Comparison of ENCODE assay signal across 1 cellular context in the genomic region with DNA sequence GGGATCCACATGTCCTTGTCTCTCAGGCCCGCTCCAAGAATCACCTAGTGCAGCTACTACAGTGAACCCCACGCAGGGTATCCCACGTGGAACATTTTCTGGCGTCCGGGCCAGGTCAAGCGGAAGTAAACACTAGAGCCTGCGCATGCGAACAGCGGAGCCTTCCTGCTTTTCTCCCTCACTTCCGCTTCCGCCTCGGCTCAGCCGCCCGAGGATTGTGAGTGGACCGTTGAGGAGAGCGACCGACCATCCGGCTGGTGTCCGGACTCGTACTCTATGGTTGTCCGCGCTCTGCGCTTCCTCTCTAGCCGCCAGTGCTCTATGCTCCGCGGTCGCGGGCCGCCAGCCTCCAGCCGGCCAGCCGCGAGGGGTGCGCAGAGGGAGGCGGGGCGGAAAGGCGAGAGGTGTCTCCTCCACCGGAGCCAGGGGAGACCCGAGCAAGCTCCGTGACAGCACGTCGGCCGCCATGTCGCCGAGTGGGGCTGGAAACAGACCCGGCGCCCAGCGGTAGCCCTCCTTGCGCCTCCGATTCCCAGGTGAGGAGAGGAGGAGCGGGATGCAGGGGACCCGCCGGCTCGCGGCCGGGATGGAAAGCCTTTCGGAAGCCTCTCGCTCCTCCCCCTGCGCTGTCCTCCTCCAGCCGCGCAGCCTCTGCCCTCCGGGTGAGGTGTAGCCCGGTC.
A peak's percentile ranks its signal among the peaks of the same experiment; 100 is the strongest.
TF ChIP-seq lines count a peak whose summit lies in the region.

A gene with protein sequence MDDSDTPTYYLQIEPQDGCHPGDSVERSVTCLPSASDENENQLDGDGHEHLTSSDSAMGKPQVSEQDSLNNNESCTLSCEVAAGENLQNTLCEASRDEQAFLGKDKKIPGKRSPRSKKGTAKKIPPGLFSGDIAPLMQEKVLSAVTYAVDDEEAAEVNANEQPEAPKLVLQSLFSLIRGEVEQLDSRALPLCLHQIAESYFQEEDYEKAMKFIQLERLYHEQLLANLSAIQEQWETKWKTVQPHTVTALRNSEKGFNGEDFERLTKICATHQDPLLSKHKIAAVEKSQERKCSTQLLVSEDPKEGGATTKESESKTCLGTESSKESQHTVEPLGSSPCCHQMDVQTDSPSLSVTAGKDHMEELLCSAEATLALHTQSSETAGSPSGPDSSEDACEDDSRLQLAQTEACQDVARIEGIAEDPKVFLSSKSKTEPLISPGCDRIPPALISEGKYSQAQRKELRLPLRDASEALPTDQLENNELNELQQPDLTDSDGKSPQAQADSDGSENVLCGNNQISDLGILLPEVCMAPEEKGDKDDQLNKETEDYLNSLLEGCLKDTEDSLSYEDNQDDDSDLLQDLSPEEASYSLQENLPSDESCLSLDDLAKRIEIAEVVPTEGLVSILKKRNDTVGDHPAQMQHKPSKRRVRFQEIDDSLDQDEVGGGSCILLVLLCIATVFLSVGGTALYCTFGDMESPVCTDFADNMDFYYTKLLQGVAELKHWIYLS (plus strand): TSS at position 329 of the 680 bp plus-strand sequence. CDS start 25,107 bp downstream, outside the sequence.
A gene with protein sequence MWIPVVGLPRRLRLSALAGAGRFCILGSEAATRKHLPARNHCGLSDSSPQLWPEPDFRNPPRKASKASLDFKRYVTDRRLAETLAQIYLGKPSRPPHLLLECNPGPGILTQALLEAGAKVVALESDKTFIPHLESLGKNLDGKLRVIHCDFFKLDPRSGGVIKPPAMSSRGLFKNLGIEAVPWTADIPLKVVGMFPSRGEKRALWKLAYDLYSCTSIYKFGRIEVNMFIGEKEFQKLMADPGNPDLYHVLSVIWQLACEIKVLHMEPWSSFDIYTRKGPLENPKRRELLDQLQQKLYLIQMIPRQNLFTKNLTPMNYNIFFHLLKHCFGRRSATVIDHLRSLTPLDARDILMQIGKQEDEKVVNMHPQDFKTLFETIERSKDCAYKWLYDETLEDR (minus strand): TSS at position 134 of the 680 bp plus-strand sequence. CDS start 123 bp downstream, at position 11.

TF ChIP-seq in HepG2, 621 proteins besides CTCF, POLR2A, EP300 and RAD21 (continued from another document and continues in another):
- TF ChIP-seq, protein P1, sequence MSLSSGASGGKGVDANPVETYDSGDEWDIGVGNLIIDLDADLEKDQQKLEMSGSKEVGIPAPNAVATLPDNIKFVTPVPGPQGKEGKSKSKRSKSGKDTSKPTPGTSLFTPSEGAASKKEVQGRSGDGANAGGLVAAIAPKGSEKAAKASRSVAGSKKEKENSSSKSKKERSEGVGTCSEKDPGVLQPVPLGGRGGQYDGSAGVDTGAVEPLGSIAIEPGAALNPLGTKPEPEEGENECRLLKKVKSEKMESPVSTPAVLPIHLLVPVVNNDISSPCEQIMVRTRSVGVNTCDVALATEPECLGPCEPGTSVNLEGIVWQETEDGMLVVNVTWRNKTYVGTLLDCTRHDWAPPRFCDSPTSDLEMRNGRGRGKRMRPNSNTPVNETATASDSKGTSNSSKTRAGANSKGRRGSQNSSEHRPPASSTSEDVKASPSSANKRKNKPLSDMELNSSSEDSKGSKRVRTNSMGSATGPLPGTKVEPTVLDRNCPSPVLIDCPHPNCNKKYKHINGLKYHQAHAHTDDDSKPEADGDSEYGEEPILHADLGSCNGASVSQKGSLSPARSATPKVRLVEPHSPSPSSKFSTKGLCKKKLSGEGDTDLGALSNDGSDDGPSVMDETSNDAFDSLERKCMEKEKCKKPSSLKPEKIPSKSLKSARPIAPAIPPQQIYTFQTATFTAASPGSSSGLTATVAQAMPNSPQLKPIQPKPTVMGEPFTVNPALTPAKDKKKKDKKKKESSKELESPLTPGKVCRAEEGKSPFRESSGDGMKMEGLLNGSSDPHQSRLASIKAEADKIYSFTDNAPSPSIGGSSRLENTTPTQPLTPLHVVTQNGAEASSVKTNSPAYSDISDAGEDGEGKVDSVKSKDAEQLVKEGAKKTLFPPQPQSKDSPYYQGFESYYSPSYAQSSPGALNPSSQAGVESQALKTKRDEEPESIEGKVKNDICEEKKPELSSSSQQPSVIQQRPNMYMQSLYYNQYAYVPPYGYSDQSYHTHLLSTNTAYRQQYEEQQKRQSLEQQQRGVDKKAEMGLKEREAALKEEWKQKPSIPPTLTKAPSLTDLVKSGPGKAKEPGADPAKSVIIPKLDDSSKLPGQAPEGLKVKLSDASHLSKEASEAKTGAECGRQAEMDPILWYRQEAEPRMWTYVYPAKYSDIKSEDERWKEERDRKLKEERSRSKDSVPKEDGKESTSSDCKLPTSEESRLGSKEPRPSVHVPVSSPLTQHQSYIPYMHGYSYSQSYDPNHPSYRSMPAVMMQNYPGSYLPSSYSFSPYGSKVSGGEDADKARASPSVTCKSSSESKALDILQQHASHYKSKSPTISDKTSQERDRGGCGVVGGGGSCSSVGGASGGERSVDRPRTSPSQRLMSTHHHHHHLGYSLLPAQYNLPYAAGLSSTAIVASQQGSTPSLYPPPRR (CRISPR knock-in tag; IDR thresholded peaks at IDR 0.05; ENCODE audit: borderline replicate concordance): 0 out of 2 replicates have a peak, but pooled peaks have one; percentile 22
- peak; percentile 88 for TF ChIP-seq XRCC5 (optimal IDR thresholded peaks at IDR 0.05; ENCODE audit: low read length)
- TF ChIP-seq ZNF451 (CRISPR knock-in tag; IDR thresholded peaks at IDR 0.05): peak; percentile 93
- no peak for TF ChIP-seq MIER3 (CRISPR knock-in tag; IDR thresholded peaks at IDR 0.05; ENCODE audit: borderline replicate concordance)
- TF ChIP-seq TMF1 (CRISPR knock-in tag; IDR thresholded peaks at IDR 0.05; ENCODE audit: low read depth): no peak
- TF ChIP-seq, protein P2, sequence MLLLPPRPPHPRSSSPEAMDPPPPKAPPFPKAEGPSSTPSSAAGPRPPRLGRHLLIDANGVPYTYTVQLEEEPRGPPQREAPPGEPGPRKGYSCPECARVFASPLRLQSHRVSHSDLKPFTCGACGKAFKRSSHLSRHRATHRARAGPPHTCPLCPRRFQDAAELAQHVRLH (CRISPR knock-in tag; IDR thresholded peaks at IDR 0.05; ENCODE audit: borderline replicate concordance, low read depth): peak; percentile 64; the same call in 1 of the 2 replicates
- TF ChIP-seq ZNF484 (CRISPR knock-in tag; IDR thresholded peaks at IDR 0.05; ENCODE audit: borderline replicate concordance, low read depth): no peak
- 0 out of 2 replicates have a peak, but pooled peaks have one; percentile 52 for TF ChIP-seq ZNF749 (CRISPR knock-in tag; IDR thresholded peaks at IDR 0.05; ENCODE audit: borderline replicate concordance)
- TF ChIP-seq ZNF746 (CRISPR knock-in tag; IDR thresholded peaks at IDR 0.05): peak; percentile 38; the same call in 1 of the 2 replicates
- TF ChIP-seq EED (CRISPR knock-in tag; IDR thresholded peaks at IDR 0.05): peak; percentile 79; the same call in 1 of the 2 replicates
- TF ChIP-seq DR1 (CRISPR knock-in tag; IDR thresholded peaks at IDR 0.05): peak; percentile 63
- TF ChIP-seq ZFP41 (CRISPR knock-in tag; IDR thresholded peaks at IDR 0.05; ENCODE audit: borderline replicate concordance): 0 out of 2 replicates have a peak, but pooled peaks have one; percentile 30
- TF ChIP-seq, protein P3, sequence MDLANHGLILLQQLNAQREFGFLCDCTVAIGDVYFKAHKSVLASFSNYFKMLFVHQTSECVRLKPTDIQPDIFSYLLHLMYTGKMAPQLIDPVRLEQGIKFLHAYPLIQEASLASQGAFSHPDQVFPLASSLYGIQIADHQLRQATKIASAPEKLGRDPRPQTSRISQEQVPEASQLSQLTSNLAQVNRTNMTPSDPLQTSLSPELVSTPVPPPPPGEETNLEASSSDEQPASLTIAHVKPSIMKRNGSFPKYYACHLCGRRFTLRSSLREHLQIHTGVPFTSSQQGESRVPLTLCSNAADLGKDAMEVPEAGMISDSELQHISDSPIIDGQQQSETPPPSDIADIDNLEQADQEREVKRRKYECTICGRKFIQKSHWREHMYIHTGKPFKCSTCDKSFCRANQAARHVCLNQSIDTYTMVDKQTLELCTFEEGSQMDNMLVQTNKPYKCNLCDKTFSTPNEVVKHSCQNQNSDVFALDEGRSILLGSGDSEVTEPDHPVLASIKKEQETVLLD (CRISPR knock-in tag; IDR thresholded peaks at IDR 0.05; ENCODE audit: low read depth): peak; percentile 91
- TF ChIP-seq RCOR2 (CRISPR knock-in tag; IDR thresholded peaks at IDR 0.05): no peak
- TF ChIP-seq, protein P4, sequence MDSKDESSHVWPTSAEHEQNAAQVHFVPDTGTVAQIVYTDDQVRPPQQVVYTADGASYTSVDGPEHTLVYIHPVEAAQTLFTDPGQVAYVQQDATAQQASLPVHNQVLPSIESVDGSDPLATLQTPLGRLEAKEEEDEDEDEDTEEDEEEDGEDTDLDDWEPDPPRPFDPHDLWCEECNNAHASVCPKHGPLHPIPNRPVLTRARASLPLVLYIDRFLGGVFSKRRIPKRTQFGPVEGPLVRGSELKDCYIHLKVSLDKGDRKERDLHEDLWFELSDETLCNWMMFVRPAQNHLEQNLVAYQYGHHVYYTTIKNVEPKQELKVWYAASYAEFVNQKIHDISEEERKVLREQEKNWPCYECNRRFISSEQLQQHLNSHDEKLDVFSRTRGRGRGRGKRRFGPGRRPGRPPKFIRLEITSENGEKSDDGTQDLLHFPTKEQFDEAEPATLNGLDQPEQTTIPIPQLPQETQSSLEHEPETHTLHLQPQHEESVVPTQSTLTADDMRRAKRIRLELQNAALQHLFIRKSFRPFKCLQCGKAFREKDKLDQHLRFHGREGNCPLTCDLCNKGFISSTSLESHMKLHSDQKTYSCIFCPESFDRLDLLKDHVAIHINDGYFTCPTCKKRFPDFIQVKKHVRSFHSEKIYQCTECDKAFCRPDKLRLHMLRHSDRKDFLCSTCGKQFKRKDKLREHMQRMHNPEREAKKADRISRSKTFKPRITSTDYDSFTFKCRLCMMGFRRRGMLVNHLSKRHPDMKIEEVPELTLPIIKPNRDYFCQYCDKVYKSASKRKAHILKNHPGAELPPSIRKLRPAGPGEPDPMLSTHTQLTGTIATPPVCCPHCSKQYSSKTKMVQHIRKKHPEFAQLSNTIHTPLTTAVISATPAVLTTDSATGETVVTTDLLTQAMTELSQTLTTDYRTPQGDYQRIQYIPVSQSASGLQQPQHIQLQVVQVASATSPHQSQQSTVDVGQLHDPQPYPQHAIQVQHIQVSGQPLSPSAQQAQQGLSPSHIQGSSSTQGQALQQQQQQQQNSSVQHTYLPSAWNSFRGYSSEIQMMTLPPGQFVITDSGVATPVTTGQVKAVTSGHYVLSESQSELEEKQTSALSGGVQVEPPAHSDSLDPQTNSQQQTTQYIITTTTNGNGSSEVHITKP (CRISPR knock-in tag; IDR thresholded peaks at IDR 0.05; ENCODE audit: low read depth): peak; percentile 56
- TF ChIP-seq, protein P5, sequence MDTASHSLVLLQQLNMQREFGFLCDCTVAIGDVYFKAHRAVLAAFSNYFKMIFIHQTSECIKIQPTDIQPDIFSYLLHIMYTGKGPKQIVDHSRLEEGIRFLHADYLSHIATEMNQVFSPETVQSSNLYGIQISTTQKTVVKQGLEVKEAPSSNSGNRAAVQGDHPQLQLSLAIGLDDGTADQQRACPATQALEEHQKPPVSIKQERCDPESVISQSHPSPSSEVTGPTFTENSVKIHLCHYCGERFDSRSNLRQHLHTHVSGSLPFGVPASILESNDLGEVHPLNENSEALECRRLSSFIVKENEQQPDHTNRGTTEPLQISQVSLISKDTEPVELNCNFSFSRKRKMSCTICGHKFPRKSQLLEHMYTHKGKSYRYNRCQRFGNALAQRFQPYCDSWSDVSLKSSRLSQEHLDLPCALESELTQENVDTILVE (CRISPR knock-in tag; IDR thresholded peaks at IDR 0.05): peak; percentile 95
- TF ChIP-seq, protein P6, sequence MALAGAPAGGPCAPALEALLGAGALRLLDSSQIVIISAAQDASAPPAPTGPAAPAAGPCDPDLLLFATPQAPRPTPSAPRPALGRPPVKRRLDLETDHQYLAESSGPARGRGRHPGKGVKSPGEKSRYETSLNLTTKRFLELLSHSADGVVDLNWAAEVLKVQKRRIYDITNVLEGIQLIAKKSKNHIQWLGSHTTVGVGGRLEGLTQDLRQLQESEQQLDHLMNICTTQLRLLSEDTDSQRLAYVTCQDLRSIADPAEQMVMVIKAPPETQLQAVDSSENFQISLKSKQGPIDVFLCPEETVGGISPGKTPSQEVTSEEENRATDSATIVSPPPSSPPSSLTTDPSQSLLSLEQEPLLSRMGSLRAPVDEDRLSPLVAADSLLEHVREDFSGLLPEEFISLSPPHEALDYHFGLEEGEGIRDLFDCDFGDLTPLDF (CRISPR knock-in tag; IDR thresholded peaks at IDR 0.05): 0 out of 2 replicates have a peak, but pooled peaks have one; percentile 39
- TF ChIP-seq, protein P7, sequence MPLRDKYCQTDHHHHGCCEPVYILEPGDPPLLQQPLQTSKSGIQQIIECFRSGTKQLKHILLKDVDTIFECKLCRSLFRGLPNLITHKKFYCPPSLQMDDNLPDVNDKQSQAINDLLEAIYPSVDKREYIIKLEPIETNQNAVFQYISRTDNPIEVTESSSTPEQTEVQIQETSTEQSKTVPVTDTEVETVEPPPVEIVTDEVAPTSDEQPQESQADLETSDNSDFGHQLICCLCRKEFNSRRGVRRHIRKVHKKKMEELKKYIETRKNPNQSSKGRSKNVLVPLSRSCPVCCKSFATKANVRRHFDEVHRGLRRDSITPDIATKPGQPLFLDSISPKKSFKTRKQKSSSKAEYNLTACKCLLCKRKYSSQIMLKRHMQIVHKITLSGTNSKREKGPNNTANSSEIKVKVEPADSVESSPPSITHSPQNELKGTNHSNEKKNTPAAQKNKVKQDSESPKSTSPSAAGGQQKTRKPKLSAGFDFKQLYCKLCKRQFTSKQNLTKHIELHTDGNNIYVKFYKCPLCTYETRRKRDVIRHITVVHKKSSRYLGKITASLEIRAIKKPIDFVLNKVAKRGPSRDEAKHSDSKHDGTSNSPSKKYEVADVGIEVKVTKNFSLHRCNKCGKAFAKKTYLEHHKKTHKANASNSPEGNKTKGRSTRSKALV (CRISPR knock-in tag; IDR thresholded peaks at IDR 0.05): peak; percentile 47; the same call in 1 of the 2 replicates
- TF ChIP-seq SP5 (CRISPR knock-in tag; IDR thresholded peaks at IDR 0.05; ENCODE audit: borderline replicate concordance, low read depth): peak; percentile 82; the same call in 1 of the 2 replicates
- TF ChIP-seq TOE1 (CRISPR knock-in tag; IDR thresholded peaks at IDR 0.05): 0 out of 2 replicates have a peak, but pooled peaks have one; percentile 36
- no peak for TF ChIP-seq CHCHD3 (CRISPR knock-in tag; IDR thresholded peaks at IDR 0.05)
- TF ChIP-seq, protein P8, sequence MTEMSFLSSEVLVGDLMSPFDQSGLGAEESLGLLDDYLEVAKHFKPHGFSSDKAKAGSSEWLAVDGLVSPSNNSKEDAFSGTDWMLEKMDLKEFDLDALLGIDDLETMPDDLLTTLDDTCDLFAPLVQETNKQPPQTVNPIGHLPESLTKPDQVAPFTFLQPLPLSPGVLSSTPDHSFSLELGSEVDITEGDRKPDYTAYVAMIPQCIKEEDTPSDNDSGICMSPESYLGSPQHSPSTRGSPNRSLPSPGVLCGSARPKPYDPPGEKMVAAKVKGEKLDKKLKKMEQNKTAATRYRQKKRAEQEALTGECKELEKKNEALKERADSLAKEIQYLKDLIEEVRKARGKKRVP (CRISPR knock-in tag; IDR thresholded peaks at IDR 0.05): peak in 1 of 2 experiments; percentile 72; a peak in 2 of 4 replicates
- TF ChIP-seq, protein P9, sequence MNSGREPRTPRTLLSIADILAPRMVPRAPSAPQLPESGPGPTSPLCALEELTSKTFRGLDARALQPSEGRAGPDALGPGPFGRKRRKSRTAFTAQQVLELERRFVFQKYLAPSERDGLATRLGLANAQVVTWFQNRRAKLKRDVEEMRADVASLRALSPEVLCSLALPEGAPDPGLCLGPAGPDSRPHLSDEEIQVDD (CRISPR knock-in tag; IDR thresholded peaks at IDR 0.05; ENCODE audit: borderline replicate concordance): peak; percentile 71; the same call in 1 of the 2 replicates
